In the genomic region with DNA sequence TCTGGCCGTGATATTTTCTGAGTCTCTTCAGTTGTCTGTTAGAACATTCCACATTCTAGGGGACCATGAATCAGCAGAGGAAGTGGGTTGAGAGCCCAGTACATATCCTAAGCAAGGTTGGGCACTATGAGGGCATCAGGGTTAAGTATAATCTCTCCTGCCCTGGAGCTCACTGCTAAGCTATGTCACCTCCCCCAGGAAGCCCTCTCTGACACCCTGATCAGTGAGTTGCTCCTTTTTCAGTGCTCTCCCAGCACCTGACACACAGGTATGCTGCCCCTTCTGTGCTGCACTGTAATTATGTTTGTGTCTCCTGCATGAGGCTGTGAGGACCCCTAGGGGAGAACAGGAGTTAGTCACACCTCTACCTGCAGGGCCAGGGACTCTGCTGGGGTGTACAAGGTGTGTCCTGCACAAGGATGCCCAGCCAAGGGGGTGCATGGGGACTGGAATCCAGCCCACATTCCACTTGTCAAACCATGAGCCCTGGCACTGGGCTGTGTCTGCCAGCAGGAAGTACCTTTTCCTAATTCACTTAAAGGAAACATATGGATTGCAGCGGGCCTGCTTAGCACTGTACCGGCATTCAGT, we compare ENCODE assay signal across 9 cellular contexts. TPM values are rescaled to one million over a fixed set of nuclear protein-coding genes. Genes with fewer than 3 reads are reported as not detected.
DNase-seq lines count a peak whose midpoint lies in the region; ATAC-seq and TF ChIP-seq lines count a peak whose summit lies in the region.
"Had no signal": no experiment of that assay in that cellular context is flagged by ENCODE, and none has a peak within 500 bp of the region (broad histone marks: within the 10 kb centered on the region; RNA-seq: fewer than 3 reads in every experiment).

No MANE protein-coding gene starts in this region.

- H3K27ac ChIP-seq in epithelial cell of prostate (peak overlapping the region; percentile 35), upper lobe of right lung (no peak overlapping the region)

- DNase-seq in activated naive CD8-positive, alpha-beta T cell treated with anti-CD3 and anti-CD28 coated beads, Interleukin-2, amount 10 ng/mL, durations not matched to agents 7 days and 5 days, result no peak
- no peak for DNase-seq in activated naive CD8-positive, alpha-beta T cell treated with anti-CD3 and anti-CD28 coated beads for 36 hours
- DNase-seq in NCI-H526 treated with DMSO at 0.1 percent for 48 hours (lab: John Stamatoyannopoulos, UW) (peak; percentile 9), epithelial cell of prostate (ENCODE audit: low read depth, low spot score) (no peak), upper lobe of right lung (peak; percentile 45), NCI-H1417 treated with DMSO at 0.1 percent for 48 hours (lab: John Stamatoyannopoulos, UW) (no peak), DMS 273 (lab: John Stamatoyannopoulos, UW; ENCODE audit: unreplicated experiment) (no peak), NK-92 (lab: John Stamatoyannopoulos, UW; ENCODE audit: unreplicated experiment) (no peak)

- H3K9me3 ChIP-seq in upper lobe of right lung, result no peaks in the 10 kb centered on the region

- H3K4me3 ChIP-seq in upper lobe of right lung, result no peak overlapping the region

- no peak for TF ChIP-seq CTCF in upper lobe of right lung (IDR thresholded peaks at IDR 0.05)

- POLR2A ChIA-PET in activated naive CD8-positive, alpha-beta T cell treated with anti-CD3 and anti-CD28 coated beads, Interleukin-2, amount 10 ng/mL, durations not matched to agents 7 days and 5 days (lab: Charles Lee), result no interaction called here

- intact Hi-C loops in upper lobe of right lung (cut with DNase I), result no loop called here

- no peaks in the 10 kb centered on the region for H3K27me3 ChIP-seq in upper lobe of right lung

- H3K36me3 Mint-ChIP-seq in activated naive CD8-positive, alpha-beta T cell treated with anti-CD3 and anti-CD28 coated beads, Interleukin-2, amount 10 ng/mL, durations not matched to agents 7 days and 5 days, result no peaks in the 10 kb centered on the region
- no peaks in the 10 kb centered on the region for H3K36me3 Mint-ChIP-seq in activated naive CD8-positive, alpha-beta T cell treated with anti-CD3 and anti-CD28 coated beads for 36 hours

- peak overlapping the region; percentile 53 for H3K27ac Mint-ChIP-seq in activated naive CD8-positive, alpha-beta T cell treated with anti-CD3 and anti-CD28 coated beads, Interleukin-2, amount 10 ng/mL, durations not matched to agents 7 days and 5 days
- H3K27ac Mint-ChIP-seq in activated naive CD8-positive, alpha-beta T cell treated with anti-CD3 and anti-CD28 coated beads for 36 hours, result no peak overlapping the region

- H3K4me3 Mint-ChIP-seq in activated naive CD8-positive, alpha-beta T cell treated with anti-CD3 and anti-CD28 coated beads, Interleukin-2, amount 10 ng/mL, durations not matched to agents 7 days and 5 days, result no peak overlapping the region
- no peak overlapping the region for H3K4me3 Mint-ChIP-seq in activated naive CD8-positive, alpha-beta T cell treated with anti-CD3 and anti-CD28 coated beads for 36 hours

- peaks cover 13% of the 10 kb centered on the region for H3K4me1 Mint-ChIP-seq in activated naive CD8-positive, alpha-beta T cell treated with anti-CD3 and anti-CD28 coated beads, Interleukin-2, amount 10 ng/mL, durations not matched to agents 7 days and 5 days
- no peaks in the 10 kb centered on the region for H3K4me1 Mint-ChIP-seq in activated naive CD8-positive, alpha-beta T cell treated with anti-CD3 and anti-CD28 coated beads for 36 hours

- no peaks in the 10 kb centered on the region for H3K4me1 ChIP-seq in upper lobe of right lung

- peaks cover 6% of the 10 kb centered on the region for H3K27me3 Mint-ChIP-seq in activated naive CD8-positive, alpha-beta T cell treated with anti-CD3 and anti-CD28 coated beads, Interleukin-2, amount 10 ng/mL, durations not matched to agents 7 days and 5 days
- no peaks in the 10 kb centered on the region for H3K27me3 Mint-ChIP-seq in activated naive CD8-positive, alpha-beta T cell treated with anti-CD3 and anti-CD28 coated beads for 36 hours

- H3K9me3 Mint-ChIP-seq in activated naive CD8-positive, alpha-beta T cell treated with anti-CD3 and anti-CD28 coated beads, Interleukin-2, amount 10 ng/mL, durations not matched to agents 7 days and 5 days, result no peaks in the 10 kb centered on the region
- no peaks in the 10 kb centered on the region for H3K9me3 Mint-ChIP-seq in activated naive CD8-positive, alpha-beta T cell treated with anti-CD3 and anti-CD28 coated beads for 36 hours

- ATAC-seq in activated naive CD8-positive, alpha-beta T cell treated with anti-CD3 and anti-CD28 coated beads, Interleukin-2, amount 10 ng/mL, durations not matched to agents 7 days and 5 days (ENCODE audit: low read depth), result peak; percentile 82
- peak; percentile 48 for ATAC-seq in upper lobe of right lung

- H3K36me3 ChIP-seq in upper lobe of right lung, result no peaks in the 10 kb centered on the region

RNA-seq across cellular contexts. Expression of a gene that starts 3.9 kb away (rescaled TPM):
- not detected for total RNA-seq in activated naive CD8-positive, alpha-beta T cell treated with anti-CD3 and anti-CD28 coated beads, Interleukin-2, amount 10 ng/mL, durations not matched to agents 7 days and 5 days
- not detected for total RNA-seq in activated naive CD8-positive, alpha-beta T cell treated with anti-CD3 and anti-CD28 coated beads for 36 hours
- total RNA-seq in upper lobe of right lung, result 0.96 TPM
- total RNA-seq: frontal cortex had no signal

RNA-seq across cellular contexts. Expression of a gene that starts 23.0 kb away (rescaled TPM):
- 10 to 100 TPM; 25.1 to 25.9 TPM for total RNA-seq in activated naive CD8-positive, alpha-beta T cell treated with anti-CD3 and anti-CD28 coated beads, Interleukin-2, amount 10 ng/mL, durations not matched to agents 7 days and 5 days
- 10 to 100 TPM; 12.6 to 13.0 TPM for total RNA-seq in activated naive CD8-positive, alpha-beta T cell treated with anti-CD3 and anti-CD28 coated beads for 36 hours
- total RNA-seq in upper lobe of right lung, result 151 TPM

Comparison
In these comparisons a context has a peak if more than half of its experiments do, and no peak if none do; other contexts are left out.
1. DNase-seq: peak in NCI-H526 treated with DMSO at 0.1 percent for 48 hours (single experiment) and upper lobe of right lung (single experiment); none in activated naive CD8-positive, alpha-beta T cell treated with anti-CD3 and anti-CD28 coated beads, Interleukin-2, amount 10 ng/mL, durations not matched to agents 7 days and 5 days (single experiment), activated naive CD8-positive, alpha-beta T cell treated with anti-CD3 and anti-CD28 coated beads for 36 hours (single experiment), epithelial cell of prostate (single experiment), NCI-H1417 treated with DMSO at 0.1 percent for 48 hours (single experiment), DMS 273 (single experiment) and NK-92 (single experiment).